ENCODE assay signal across 17 cellular contexts in genomic region chr1:89649783-89650182, GRCh38. TPM values are rescaled to one million over a fixed set of nuclear protein-coding genes. Genes with fewer than 3 reads are reported as not detected.
A peak's percentile ranks its signal among the peaks of the same experiment; 100 is the strongest.
DNase-seq lines count a peak whose midpoint lies in the region; ATAC-seq lines count a peak whose summit lies in the region.
"Had no signal": no experiment of that assay in that cellular context is flagged by ENCODE, and none has a peak within 500 bp of the region (broad histone marks: within the 10 kb centered on the region; RNA-seq: fewer than 3 reads in every experiment).

No MANE protein-coding gene starts in this region.

- POLR2A ChIA-PET in activated naive CD8-positive, alpha-beta T cell treated with anti-CD3 and anti-CD28 coated beads, Interleukin-2, amount 10 ng/mL, durations not matched to agents 7 days and 5 days (lab: Charles Lee), result no interaction called here

- H3K4me3 Mint-ChIP-seq in activated naive CD4-positive, alpha-beta T cell treated with anti-CD3 and anti-CD28 coated beads, Interleukin-2, amount 50 U/mL, for 24 hours, result peak overlapping the region; percentile 72
- peak overlapping the region; percentile 25 for H3K4me3 Mint-ChIP-seq in activated naive CD8-positive, alpha-beta T cell treated with anti-CD3 and anti-CD28 coated beads, Interleukin-2, amount 10 ng/mL, durations not matched to agents 7 days and 5 days
- no peak overlapping the region for H3K4me3 Mint-ChIP-seq in stimulated activated memory B cell treated with anti-CD40 and anti-IgM and Interleukin-4, amounts not matched to agents 10 μg/mL and 1 μg/mL and 100 μg/mL, for 72 hours
- H3K4me3 Mint-ChIP-seq: H9 had no signal

- peaks cover 50% of the 10 kb centered on the region for H3K36me3 Mint-ChIP-seq in activated naive CD4-positive, alpha-beta T cell treated with anti-CD3 and anti-CD28 coated beads, Interleukin-2, amount 50 U/mL, for 24 hours
- H3K36me3 Mint-ChIP-seq in activated naive CD8-positive, alpha-beta T cell treated with anti-CD3 and anti-CD28 coated beads, Interleukin-2, amount 10 ng/mL, durations not matched to agents 7 days and 5 days, result peaks cover 57% of the 10 kb centered on the region
- H3K36me3 Mint-ChIP-seq in stimulated activated memory B cell treated with anti-CD40 and anti-IgM and Interleukin-4, amounts not matched to agents 10 μg/mL and 1 μg/mL and 100 μg/mL, for 72 hours, result peaks cover 31% of the 10 kb centered on the region

- peak overlapping the region; percentile 87 for H3K27ac Mint-ChIP-seq in activated naive CD4-positive, alpha-beta T cell treated with anti-CD3 and anti-CD28 coated beads, Interleukin-2, amount 50 U/mL, for 24 hours
- H3K27ac Mint-ChIP-seq in activated naive CD8-positive, alpha-beta T cell treated with anti-CD3 and anti-CD28 coated beads, Interleukin-2, amount 10 ng/mL, durations not matched to agents 7 days and 5 days, result peak overlapping the region; percentile 37
- peak overlapping the region; percentile 40 for H3K27ac Mint-ChIP-seq in stimulated activated memory B cell treated with anti-CD40 and anti-IgM and Interleukin-4, amounts not matched to agents 10 μg/mL and 1 μg/mL and 100 μg/mL, for 72 hours
- H3K27ac Mint-ChIP-seq: H9 had no signal

- ATAC-seq in HG02798 (IDR thresholded peaks at IDR 0.05; ENCODE audit: poor library complexity, unreplicated experiment), result peak; percentile 49
- ATAC-seq in activated naive CD8-positive, alpha-beta T cell treated with anti-CD3 and anti-CD28 coated beads, Interleukin-2, amount 10 ng/mL, durations not matched to agents 7 days and 5 days (ENCODE audit: low read depth), result no peak
- ATAC-seq in stimulated activated memory B cell treated with anti-CD40 and anti-IgM and Interleukin-4, amounts not matched to agents 10 μg/mL and 1 μg/mL and 100 μg/mL, for 72 hours, result no peak
- no peak for ATAC-seq in HG03039 (IDR thresholded peaks at IDR 0.05; ENCODE audit: unreplicated experiment)
- ATAC-seq: left lung, SK-N-SH treated with all-trans-retinoic acid at 6 μM for 48 hours had no signal

- no peak for DNase-seq in activated naive CD4-positive, alpha-beta T cell treated with Interleukin-2 at 50 U/mL for 16 hours
- no peak for DNase-seq in activated naive CD8-positive, alpha-beta T cell treated with anti-CD3 and anti-CD28 coated beads, Interleukin-2, amount 10 ng/mL, durations not matched to agents 7 days and 5 days
- DNase-seq in NCI-H2171 treated with DMSO at 0.1 percent for 48 hours (lab: John Stamatoyannopoulos, UW) (no peak), H4 (ENCODE audit: low spot score) (no peak)
- DNase-seq: H9; Kasumi-1; left lung; NCI-H1417; NCI-H2227 treated with DMSO at 0.1 percent for 48 hours; ovary; sigmoid colon; stimulated activated CD4-positive, alpha-beta T cell treated with anti-CD3 and anti-CD28 coated beads, Interleukin-2, amount 100 ng/mL, for 24 hours had no signal

- H3K4me1 Mint-ChIP-seq in activated naive CD4-positive, alpha-beta T cell treated with anti-CD3 and anti-CD28 coated beads, Interleukin-2, amount 50 U/mL, for 24 hours, result peaks cover 82% of the 10 kb centered on the region
- peaks cover 43% of the 10 kb centered on the region for H3K4me1 Mint-ChIP-seq in activated naive CD8-positive, alpha-beta T cell treated with anti-CD3 and anti-CD28 coated beads, Interleukin-2, amount 10 ng/mL, durations not matched to agents 7 days and 5 days
- peaks cover 36% of the 10 kb centered on the region for H3K4me1 Mint-ChIP-seq in stimulated activated memory B cell treated with anti-CD40 and anti-IgM and Interleukin-4, amounts not matched to agents 10 μg/mL and 1 μg/mL and 100 μg/mL, for 72 hours

- peaks cover 13% of the 10 kb centered on the region for H3K9me3 Mint-ChIP-seq in activated naive CD4-positive, alpha-beta T cell treated with anti-CD3 and anti-CD28 coated beads, Interleukin-2, amount 50 U/mL, for 24 hours
- H3K9me3 Mint-ChIP-seq in activated naive CD8-positive, alpha-beta T cell treated with anti-CD3 and anti-CD28 coated beads, Interleukin-2, amount 10 ng/mL, durations not matched to agents 7 days and 5 days, result peaks cover 9% of the 10 kb centered on the region
- peaks cover 4% of the 10 kb centered on the region for H3K9me3 Mint-ChIP-seq in stimulated activated memory B cell treated with anti-CD40 and anti-IgM and Interleukin-4, amounts not matched to agents 10 μg/mL and 1 μg/mL and 100 μg/mL, for 72 hours

- H3K27me3 Mint-ChIP-seq in activated naive CD4-positive, alpha-beta T cell treated with anti-CD3 and anti-CD28 coated beads, Interleukin-2, amount 50 U/mL, for 24 hours, result no peaks in the 10 kb centered on the region
- H3K27me3 Mint-ChIP-seq in activated naive CD8-positive, alpha-beta T cell treated with anti-CD3 and anti-CD28 coated beads, Interleukin-2, amount 10 ng/mL, durations not matched to agents 7 days and 5 days, result no peaks in the 10 kb centered on the region
- H3K27me3 Mint-ChIP-seq in stimulated activated memory B cell treated with anti-CD40 and anti-IgM and Interleukin-4, amounts not matched to agents 10 μg/mL and 1 μg/mL and 100 μg/mL, for 72 hours, result no peaks in the 10 kb centered on the region

RNA-seq across cellular contexts. Expression of gene LRRC8C, which starts 16.9 kb away (rescaled TPM):
- 10 to 100 TPM; 38.2 to 41.8 TPM for total RNA-seq in activated naive CD8-positive, alpha-beta T cell treated with anti-CD3 and anti-CD28 coated beads, Interleukin-2, amount 10 ng/mL, durations not matched to agents 7 days and 5 days
- 4.4 and 7.0 TPM in 2 replicates for total RNA-seq in H4 (2014; rRNA removed; shearing (Covaris generic))

Comparison
In these comparisons a context has a peak if more than half of its experiments do, and no peak if none do; other contexts are left out.
1. H3K27ac Mint-ChIP-seq: peak in every context shown above with its lines; median percentile 87 in activated naive CD4-positive, alpha-beta T cell treated with anti-CD3 and anti-CD28 coated beads, Interleukin-2, amount 50 U/mL, for 24 hours; 40 in stimulated activated memory B cell treated with anti-CD40 and anti-IgM and Interleukin-4, amounts not matched to agents 10 μg/mL and 1 μg/mL and 100 μg/mL, for 72 hours; 37 in activated naive CD8-positive, alpha-beta T cell treated with anti-CD3 and anti-CD28 coated beads, Interleukin-2, amount 10 ng/mL, durations not matched to agents 7 days and 5 days.